ENCODE assay signal across 9 cellular contexts in the genomic region with DNA sequence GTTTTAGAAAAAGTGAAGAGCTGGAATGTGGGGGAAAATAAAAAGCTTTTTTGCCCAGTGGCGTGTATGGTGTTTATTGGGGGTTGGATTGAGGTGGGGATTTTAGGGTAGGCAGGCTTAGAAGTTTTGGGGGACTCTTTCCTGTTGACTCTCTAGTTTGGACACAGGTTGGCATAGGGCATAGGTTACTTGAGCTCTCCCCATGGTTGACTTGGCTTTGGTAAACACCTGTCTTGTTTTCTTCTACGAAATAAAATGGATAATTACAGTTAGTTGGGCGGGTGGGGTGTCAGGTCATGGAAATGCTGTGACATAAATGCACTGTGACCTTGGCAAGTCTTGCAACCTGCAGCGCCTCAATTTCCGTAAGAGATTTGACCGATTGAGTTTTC. TPM values are rescaled to one million over a fixed set of nuclear protein-coding genes. Genes with fewer than 3 reads are reported as not detected.
DNase-seq lines count a peak whose midpoint lies in the region; ATAC-seq and TF ChIP-seq lines count a peak whose summit lies in the region.
"Had no signal": no experiment of that assay in that cellular context is flagged by ENCODE, and none has a peak within 500 bp of the region (broad histone marks: within the 10 kb centered on the region; RNA-seq: fewer than 3 reads in every experiment).

No MANE protein-coding gene starts in this region.

- no peaks in the 10 kb centered on the region for H3K9me3 ChIP-seq in right lobe of liver

- intact Hi-C loops in activated CD4-positive, alpha-beta T cell treated with anti-CD3 and anti-CD28 coated beads, Interleukin-2, amount 10 ng/mL, durations not matched to agents 24 days and 14 days (cut with micrococcal nuclease): loop anchor here (1.0 to 10.0 kb wide), 5 partner anchors 11 to 156 kb away; partner anchors contain the start of genes CDIPT, INO80E, KCTD13 and PAGR1
- intact Hi-C loops in right lobe of liver (cut with DNase I): no loop called here

- H3K4me3 ChIP-seq in right lobe of liver: peak overlapping the region in 2 of 3 donors; percentile 79 to 95

- H3K36me3 ChIP-seq in right lobe of liver: peaks cover 0 to 20% (median 3%) of the 10 kb centered on the region in 4 donors

- peaks cover 26% of the 10 kb centered on the region for H3K36me3 Mint-ChIP-seq in activated CD4-positive, alpha-beta T cell treated with anti-CD3 and anti-CD28 coated beads, Interleukin-2, amount 10 ng/mL, durations not matched to agents 24 days and 14 days (ENCODE audit: low read depth)
- no peaks in the 10 kb centered on the region for H3K36me3 Mint-ChIP-seq in activated naive CD8-positive, alpha-beta T cell

- DNase-seq in activated CD4-positive, alpha-beta T cell treated with anti-CD3 and anti-CD28 coated beads, Interleukin-2, amount 10 ng/mL, durations not matched to agents 24 days and 14 days: no peak
- no peak for DNase-seq in activated CD4-positive, alpha-beta T cell treated with anti-CD3 and anti-CD28 coated beads for 48 hours
- DNase-seq in right lobe of liver (no peak), substantia nigra (lab: John Stamatoyannopoulos, UW) (no peak), NCI-H2029 (lab: John Stamatoyannopoulos, UW) (no peak), globus pallidus (ENCODE audit: low spot score) (no peak), NCI-H146 (lab: John Stamatoyannopoulos, UW) (no peak)

- WGBS in right lobe of liver (ENCODE audit: insufficient coverage, low coverage, low lambda C conversion rate, missing lambda C conversion rate): 92% methylated on average over 3 of the region's 6 CpGs

- no peak for ATAC-seq in right lobe of liver

- peaks cover 0 to 22% (median 10%) of the 10 kb centered on the region in 4 donors for H3K4me1 ChIP-seq in right lobe of liver

- H3K4me1 Mint-ChIP-seq in activated CD4-positive, alpha-beta T cell treated with anti-CD3 and anti-CD28 coated beads, Interleukin-2, amount 10 ng/mL, durations not matched to agents 24 days and 14 days: peaks cover 30% of the 10 kb centered on the region
- H3K4me1 Mint-ChIP-seq in activated naive CD8-positive, alpha-beta T cell (ENCODE audit: low read depth): peaks cover 33% of the 10 kb centered on the region

- no peaks in the 10 kb centered on the region for H3K27me3 ChIP-seq in right lobe of liver

- H3K27ac ChIP-seq in right lobe of liver (peak overlapping the region in 1 of 3 donors; percentile 74), substantia nigra (ENCODE audit: low read depth, low read length, poor library complexity, severe bottlenecking) (peak overlapping the region; percentile 93)

- no peaks in the 10 kb centered on the region for H3K9me3 Mint-ChIP-seq in activated CD4-positive, alpha-beta T cell treated with anti-CD3 and anti-CD28 coated beads, Interleukin-2, amount 10 ng/mL, durations not matched to agents 24 days and 14 days
- no peaks in the 10 kb centered on the region for H3K9me3 Mint-ChIP-seq in activated naive CD8-positive, alpha-beta T cell (ENCODE audit: low read depth)

- no peaks in the 10 kb centered on the region for H3K27me3 Mint-ChIP-seq in activated CD4-positive, alpha-beta T cell treated with anti-CD3 and anti-CD28 coated beads, Interleukin-2, amount 10 ng/mL, durations not matched to agents 24 days and 14 days
- H3K27me3 Mint-ChIP-seq in activated naive CD8-positive, alpha-beta T cell: no peaks in the 10 kb centered on the region

- H3K4me3 Mint-ChIP-seq in activated CD4-positive, alpha-beta T cell treated with anti-CD3 and anti-CD28 coated beads, Interleukin-2, amount 10 ng/mL, durations not matched to agents 24 days and 14 days: peak overlapping the region; percentile 91
- H3K4me3 Mint-ChIP-seq in activated naive CD8-positive, alpha-beta T cell: peak overlapping the region; percentile 94

- no peak for TF ChIP-seq POLR2A in right lobe of liver (IDR thresholded peaks at IDR 0.05)

- TF ChIP-seq CTCF in right lobe of liver (IDR thresholded peaks at IDR 0.05): no peak

- H3K27ac Mint-ChIP-seq in activated CD4-positive, alpha-beta T cell treated with anti-CD3 and anti-CD28 coated beads, Interleukin-2, amount 10 ng/mL, durations not matched to agents 24 days and 14 days: peak overlapping the region; percentile 95
- H3K27ac Mint-ChIP-seq in activated naive CD8-positive, alpha-beta T cell: peak overlapping the region; percentile 86

RNA-seq across cellular contexts. Expression of gene TAOK2, which starts 0.7 kb away (rescaled TPM):
- total RNA-seq in activated CD4-positive, alpha-beta T cell treated with anti-CD3 and anti-CD28 coated beads, Interleukin-2, amount 10 ng/mL, durations not matched to agents 24 days and 14 days: 35.8 and 38.7 TPM in 2 replicates
- 10 to 100 TPM; 15.8 to 19.6 (median 17.2) TPM for total RNA-seq in right lobe of liver

RNA-seq across cellular contexts. Expression of gene TMEM219, which starts 11.1 kb away (rescaled TPM):
- 41.7 and 43.8 TPM in 2 replicates for total RNA-seq in activated CD4-positive, alpha-beta T cell treated with anti-CD3 and anti-CD28 coated beads, Interleukin-2, amount 10 ng/mL, durations not matched to agents 24 days and 14 days
- 10 to 100 TPM; 49.9 to 75.9 (median 57.1) TPM for total RNA-seq in right lobe of liver

RNA-seq across cellular contexts. Expression of gene HIRIP3, which starts 22.4 kb away (rescaled TPM):
- total RNA-seq in activated CD4-positive, alpha-beta T cell treated with anti-CD3 and anti-CD28 coated beads, Interleukin-2, amount 10 ng/mL, durations not matched to agents 24 days and 14 days: 45.9 and 47.7 TPM in 2 replicates
- 10 to 100 TPM in 2 of 6 experiments, 1 to 10 TPM in 4; 5.2 to 12.9 (median 9.0) TPM for total RNA-seq in right lobe of liver

RNA-seq across cellular contexts. Expression of gene INO80E, which starts 23.1 kb away (rescaled TPM):
- total RNA-seq in activated CD4-positive, alpha-beta T cell treated with anti-CD3 and anti-CD28 coated beads, Interleukin-2, amount 10 ng/mL, durations not matched to agents 24 days and 14 days: 129 and 133 TPM in 2 replicates
- total RNA-seq in right lobe of liver: 10 to 100 TPM; 22.3 to 45.8 (median 33.2) TPM

RNA-seq across cellular contexts. Expression of gene DOC2A, which starts 37.8 kb away (rescaled TPM):
- 2.7 and 3.2 TPM in 2 replicates for total RNA-seq in activated CD4-positive, alpha-beta T cell treated with anti-CD3 and anti-CD28 coated beads, Interleukin-2, amount 10 ng/mL, durations not matched to agents 24 days and 14 days
- under 1 TPM in 3 of 6 experiments, not detected in 3; 0.16 to 0.66 (median 0.33) TPM for total RNA-seq in right lobe of liver
- total RNA-seq: RPMI7951 had no signal
